In the genomic region with DNA sequence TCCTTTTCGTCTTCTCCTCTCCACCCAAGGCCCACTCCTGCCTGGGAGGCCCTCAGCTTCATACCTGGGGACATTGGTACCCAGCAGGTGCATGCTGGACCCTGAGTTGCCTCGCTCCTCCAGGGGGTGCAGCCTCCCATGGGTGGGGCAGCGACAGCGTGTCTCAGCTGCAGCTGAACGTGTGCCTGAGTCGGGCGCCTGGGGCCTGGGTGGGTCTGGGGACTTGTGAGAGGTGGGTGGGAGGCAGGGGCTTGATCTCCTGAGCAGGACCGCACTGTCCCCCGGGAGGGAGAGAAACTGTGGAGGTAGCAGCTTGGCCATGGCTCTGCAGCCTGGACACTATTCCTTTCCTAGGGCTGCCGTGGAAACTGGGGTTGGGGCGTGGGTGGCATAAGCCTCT, we compare ENCODE assay signal across 22 cellular contexts. TPM values are rescaled to one million over a fixed set of nuclear protein-coding genes. Genes with fewer than 3 reads are reported as not detected.
"Had no signal": no experiment of that assay in that cellular context is flagged by ENCODE, and none has a peak within 500 bp of the region (broad histone marks: within the 10 kb centered on the region; RNA-seq: fewer than 3 reads in every experiment).

No MANE protein-coding gene starts in this region.

- H3K4me3 Mint-ChIP-seq: activated CD8-positive, alpha-beta T cell treated with anti-CD3 and anti-CD28 coated beads, Interleukin-2, amount 10 ng/mL, durations not matched to agents 7 days and 5 days; activated naive CD8-positive, alpha-beta T cell treated with anti-CD3 and anti-CD28 coated beads, Interleukin-2, amount 50 U/mL, for 24 hours; T-helper 17 cell; WTC11 had no signal

- H2AFZ ChIP-seq: PC-9 had no signal

- H3K4me1 Mint-ChIP-seq: activated naive CD8-positive, alpha-beta T cell treated with anti-CD3 and anti-CD28 coated beads, Interleukin-2, amount 50 U/mL, for 24 hours had no signal

- H3K27ac Mint-ChIP-seq: activated CD8-positive, alpha-beta T cell treated with anti-CD3 and anti-CD28 coated beads, Interleukin-2, amount 10 ng/mL, durations not matched to agents 7 days and 5 days; activated naive CD8-positive, alpha-beta T cell treated with anti-CD3 and anti-CD28 coated beads, Interleukin-2, amount 50 U/mL, for 24 hours; T-helper 17 cell; WTC11 had no signal

- H3K36me3 ChIP-seq: brain microvascular endothelial cell, cardiac muscle cell, MG63 had no signal

- DNase-seq: activated CD4-positive, alpha-beta T cell treated with anti-CD3 and anti-CD28 coated beads for 48 hours; activated CD4-positive, alpha-beta T cell treated with anti-CD3 and anti-CD28 coated beads, Interleukin-2, amount 50 U/mL, for 4 hours; activated CD4-positive, CD25-positive, alpha-beta regulatory T cell treated with anti-CD3 and anti-CD28 coated beads, Interleukin-2, amount 50 U/mL, for 72 hours; activated CD8-positive, alpha-beta memory T cell treated with anti-CD3 and anti-CD28 coated beads, Interleukin-2, amount 50 U/mL, for 48 hours; activated CD8-positive, alpha-beta T cell treated with anti-CD3 and anti-CD28 coated beads, Interleukin-2, amount 10 ng/mL, durations not matched to agents 7 days and 5 days; activated naive CD4-positive, alpha-beta T cell treated with Interleukin-2 at 50 U/mL for 16 hours; activated naive CD8-positive, alpha-beta T cell treated with anti-CD3 and anti-CD28 coated beads, Interleukin-2, amount 50 U/mL, for 24 hours; activated T-cell treated with anti-CD3 and anti-CD28 coated beads, Interleukin-2, amount 50 U/mL, for 1 hour; amygdala; brain microvascular endothelial cell; NCI-H1105; NCI-H1436; NCI-H2029 treated with DMSO at 0.1 percent for 48 hours; NCI-H510A treated with DMSO at 0.1 percent for 48 hours; PC-9; SIG-M5; T-helper 17 cell; T-helper 9 cell had no signal

- H3K4me3 ChIP-seq: cardiac muscle cell, MG63, PC-9 had no signal

- H3K4me2 ChIP-seq: PC-9 had no signal

- H3K27me3 ChIP-seq: cardiac muscle cell, MG63 had no signal

- H3K27ac ChIP-seq: brain microvascular endothelial cell, cardiac muscle cell, PC-9 had no signal

- ATAC-seq: activated CD8-positive, alpha-beta T cell treated with anti-CD3 and anti-CD28 coated beads, Interleukin-2, amount 10 ng/mL, durations not matched to agents 7 days and 5 days; activated naive CD4-positive, alpha-beta T cell treated with anti-CD3 and anti-CD28 coated beads, Interleukin-2, amount 50 U/mL, for 72 hours; activated naive CD8-positive, alpha-beta T cell treated with anti-CD3 and anti-CD28 coated beads, Interleukin-2, amount 50 U/mL, for 24 hours; T-helper 17 cell; WTC11 had no signal

RNA-seq across cellular contexts. Expression of a gene that starts 25.9 kb away (rescaled TPM):
- total RNA-seq: activated CD8-positive, alpha-beta T cell treated with anti-CD3 and anti-CD28 coated beads, Interleukin-2, amount 10 ng/mL, durations not matched to agents 7 days and 5 days; activated naive CD4-positive, alpha-beta T cell treated with anti-CD3 and anti-CD28 coated beads, Interleukin-2, amount 50 U/mL, for 72 hours had no signal
